ENCODE assay signal across 27 cellular contexts in genomic region chr16:86965331-86965730, GRCh38.
"Had no signal": no experiment of that assay in that cellular context is flagged by ENCODE, and none has a peak within 500 bp of the region (broad histone marks: within the 10 kb centered on the region; RNA-seq: fewer than 3 reads in every experiment).

No MANE protein-coding gene starts in this region.

- H3K4me3 ChIP-seq: neural progenitor cell, ovary, psoas muscle, right lobe of liver, sigmoid colon, stomach, thoracic aorta, thyroid gland, transverse colon, upper lobe of right lung, uterus had no signal

- H2AFZ ChIP-seq: neural progenitor cell, parathyroid adenoma had no signal

- H3K27me3 Mint-ChIP-seq: stimulated activated naive B cell treated with anti-CD40 and anti-IgM and Interleukin-4, amounts not matched to agents 10 μg/mL and 1 μg/mL and 100 μg/mL, for 72 hours; stimulated activated naive CD8-positive, alpha-beta T cell treated with anti-CD3 and anti-CD28 coated beads, Interleukin-15, Interleukin-2, amounts not matched to agents 100 ng/mL and 50 ng/mL, for 24 hours had no signal

- DNase-seq: naive B cell; naive thymus-derived CD8-positive, alpha-beta T cell; nucleus accumbens; ovary; right cardiac atrium; right lobe of liver; sigmoid colon; stimulated activated CD4-positive, alpha-beta T cell treated with anti-CD3 and anti-CD28 coated beads, Interleukin-1b, Interleukin-23, amount 100 ng/mL, for 48 hours; stimulated activated CD4-positive, alpha-beta T cell treated with anti-CD3 and anti-CD28 coated beads, Interleukin-4, amount 100 ng/mL, for 1 hour; stimulated activated CD4-positive, alpha-beta T cell treated with anti-CD3 and anti-CD28 coated beads, Interleukin-4, amount 100 ng/mL, for 4 hours; stimulated activated CD8-positive, alpha-beta memory T cell treated with anti-CD3 and anti-CD28 coated beads, Interleukin-4, amount 100 ng/mL, for 48 hours; stimulated activated naive B cell treated with anti-CD40 and anti-IgM and Interleukin-4, amounts not matched to agents 10 μg/mL and 1 μg/mL and 100 μg/mL, for 72 hours; stimulated activated naive CD4-positive, alpha-beta T cell treated with Interleukin-2 at 50 U/mL for 16 hours; stomach; thyroid gland; transverse colon; upper lobe of right lung; uterus had no signal

- H3K27me3 ChIP-seq: neural progenitor cell, ovary, right lobe of liver, thyroid gland, upper lobe of right lung, uterus had no signal

- H3K9me3 Mint-ChIP-seq: naive B cell; naive thymus-derived CD8-positive, alpha-beta T cell; natural killer cell treated with Interleukin-12 subunit alpha and Interleukin-12 subunit beta and Interleukin-15 and Interleukin-18, amount 100 ng/mL, for 72 hours; neural progenitor cell; stimulated activated naive CD8-positive, alpha-beta T cell treated with anti-CD3 and anti-CD28 coated beads, Interleukin-15, Interleukin-2, amounts not matched to agents 100 ng/mL and 50 ng/mL, for 24 hours; type B pancreatic cell had no signal

- H3K9ac ChIP-seq: neural progenitor cell, parathyroid adenoma had no signal

- H3K4me2 ChIP-seq: neural progenitor cell had no signal

- H3K27ac ChIP-seq: neural progenitor cell, neutrophil, ovary, parathyroid adenoma, psoas muscle, right lobe of liver, sigmoid colon, stomach, thoracic aorta, thyroid gland, transverse colon, upper lobe of right lung, uterus had no signal

- ATAC-seq: naive thymus-derived CD8-positive, alpha-beta T cell; natural killer cell treated with Interleukin-12 subunit alpha and Interleukin-12 subunit beta and Interleukin-15 and Interleukin-18, amount 100 ng/mL, for 72 hours; psoas muscle; right cardiac atrium; right lobe of liver; stimulated activated naive B cell treated with anti-CD40 and anti-IgM and Interleukin-4, amounts not matched to agents 10 μg/mL and 1 μg/mL and 100 μg/mL, for 72 hours; upper lobe of right lung had no signal

- H3K79me2 ChIP-seq: parathyroid adenoma had no signal

- H3K36me3 ChIP-seq: neural progenitor cell, neutrophil, ovary, right lobe of liver, sigmoid colon, stomach, thoracic aorta, thyroid gland, transverse colon, upper lobe of right lung, uterus had no signal

- H3K4me1 ChIP-seq: parathyroid adenoma, psoas muscle, right lobe of liver, sigmoid colon, stomach, thyroid gland, transverse colon, upper lobe of right lung, uterus had no signal

- H3K4me1 Mint-ChIP-seq: naive B cell; naive thymus-derived CD8-positive, alpha-beta T cell; stimulated activated naive B cell treated with anti-CD40 and anti-IgM and Interleukin-4, amounts not matched to agents 10 μg/mL and 1 μg/mL and 100 μg/mL, for 72 hours had no signal

- H3K36me3 Mint-ChIP-seq: naive thymus-derived CD8-positive, alpha-beta T cell; natural killer cell treated with Interleukin-12 subunit alpha and Interleukin-12 subunit beta and Interleukin-15 and Interleukin-18, amount 100 ng/mL, for 72 hours; neural progenitor cell; stimulated activated naive B cell treated with anti-CD40 and anti-IgM and Interleukin-4, amounts not matched to agents 10 μg/mL and 1 μg/mL and 100 μg/mL, for 72 hours; type B pancreatic cell had no signal

- H3K9me3 ChIP-seq: neutrophil, ovary, psoas muscle, right lobe of liver, sigmoid colon, stomach, thoracic aorta, thyroid gland, transverse colon, upper lobe of right lung, uterus had no signal

- H3K4me3 Mint-ChIP-seq: naive B cell; naive thymus-derived CD8-positive, alpha-beta T cell; natural killer cell treated with Interleukin-12 subunit alpha and Interleukin-12 subunit beta and Interleukin-15 and Interleukin-18, amount 100 ng/mL, for 72 hours; neural progenitor cell; stimulated activated naive B cell treated with anti-CD40 and anti-IgM and Interleukin-4, amounts not matched to agents 10 μg/mL and 1 μg/mL and 100 μg/mL, for 72 hours; stimulated activated naive CD8-positive, alpha-beta T cell treated with anti-CD3 and anti-CD28 coated beads, Interleukin-15, Interleukin-2, amounts not matched to agents 100 ng/mL and 50 ng/mL, for 24 hours; type B pancreatic cell had no signal

- H3K27ac Mint-ChIP-seq: naive B cell; naive thymus-derived CD8-positive, alpha-beta T cell; natural killer cell treated with Interleukin-12 subunit alpha and Interleukin-12 subunit beta and Interleukin-15 and Interleukin-18, amount 100 ng/mL, for 72 hours; neural progenitor cell; progenitor cell of endocrine pancreas; stimulated activated naive B cell treated with anti-CD40 and anti-IgM and Interleukin-4, amounts not matched to agents 10 μg/mL and 1 μg/mL and 100 μg/mL, for 72 hours; stimulated activated naive CD8-positive, alpha-beta T cell treated with anti-CD3 and anti-CD28 coated beads, Interleukin-15, Interleukin-2, amounts not matched to agents 100 ng/mL and 50 ng/mL, for 24 hours; type B pancreatic cell had no signal
